In the genomic region with DNA sequence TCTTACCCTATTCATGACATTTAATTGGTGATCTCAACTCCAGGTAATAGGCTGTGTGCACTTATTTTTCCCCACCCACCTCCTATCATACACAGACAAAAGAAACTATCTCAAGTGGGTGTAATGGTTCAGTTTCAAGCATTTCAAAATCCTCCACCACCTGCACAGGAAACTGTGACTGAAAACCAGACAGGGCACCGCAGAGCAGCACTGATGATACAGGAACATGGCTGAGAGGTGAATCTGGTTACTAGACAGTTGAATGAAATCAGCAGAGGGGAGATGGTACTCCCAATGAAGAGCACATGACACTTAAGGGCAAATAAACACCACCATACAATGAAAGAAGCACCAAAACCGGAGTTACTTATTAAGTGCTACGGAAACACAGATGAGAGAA, we compare ENCODE assay signal across 8 cellular contexts.
DNase-seq lines count a peak whose midpoint lies in the region; ATAC-seq lines count a peak whose summit lies in the region.

No MANE protein-coding gene starts in this region.

- ATAC-seq in GM18867 (IDR thresholded peaks at IDR 0.05; ENCODE audit: unreplicated experiment) (peak; percentile 95), HG02763 (IDR thresholded peaks at IDR 0.05; ENCODE audit: unreplicated experiment) (peak; percentile 99)

- DNase-seq in NCI-H69 (lab: John Stamatoyannopoulos, UW) (peak; percentile 48), hippocampal formation (lab: John Stamatoyannopoulos, UW) (no peak), HPDE6-E6E7 (ENCODE audit: extremely low spot score) (no peak), foreskin melanocyte (no peak)
- DNase-seq in activated gamma-delta T cell treated with anti-CD3 and anti-CD28 coated beads, Interleukin-2, amount 50 U/mL, for 16 hours (ENCODE audit: low read depth), result peak; percentile 46
- DNase-seq in stimulated activated CD4-positive, alpha-beta T cell treated with anti-CD3 and anti-CD28 coated beads, Interleukin-15, amount 100 ng/mL, for 1 hour (ENCODE audit: low read depth in 1 of 2, low spot score in 1 of 2), result peak; percentile 29 to 36

Comparison
In these comparisons a context has a peak if more than half of its experiments do, and no peak if none do; other contexts are left out.
1. DNase-seq: peak in NCI-H69 (single experiment), activated gamma-delta T cell treated with anti-CD3 and anti-CD28 coated beads, Interleukin-2, amount 50 U/mL, for 16 hours (single experiment) and stimulated activated CD4-positive, alpha-beta T cell treated with anti-CD3 and anti-CD28 coated beads, Interleukin-15, amount 100 ng/mL, for 1 hour (2 of 2); none in hippocampal formation (0 of 2), HPDE6-E6E7 (single experiment) and foreskin melanocyte (single experiment).